In the genomic region with DNA sequence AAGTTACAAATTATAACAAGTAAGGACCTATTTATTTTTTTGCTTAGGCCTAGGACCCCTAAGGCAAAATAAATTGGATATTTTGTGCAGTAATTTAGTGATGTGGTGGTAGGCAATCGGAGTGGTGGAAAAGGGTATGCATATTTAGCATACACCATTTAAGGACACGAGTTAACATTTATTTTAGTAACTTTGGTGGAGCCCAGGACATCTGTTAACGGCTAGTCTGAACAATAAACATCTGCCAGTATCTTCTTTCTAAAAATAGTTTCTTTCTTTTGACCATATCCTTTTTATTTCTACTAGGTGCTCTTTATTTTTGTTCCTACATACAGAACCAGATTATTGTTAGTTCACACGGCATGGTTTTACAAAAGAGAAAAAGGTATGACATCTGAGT, we compare ENCODE assay signal across 32 cellular contexts.
"Had no signal": no experiment of that assay in that cellular context is flagged by ENCODE, and none has a peak within 500 bp of the region (broad histone marks: within the 10 kb centered on the region; RNA-seq: fewer than 3 reads in every experiment).

No MANE protein-coding gene starts in this region.

- H3K9me3 Mint-ChIP-seq: activated B cell treated with CpG ODN at 0.5 μM for 24 hours; activated CD4-positive, alpha-beta memory T cell treated with anti-CD3 and anti-CD28 coated beads for 36 hours; activated T-helper 17 cell treated with anti-CD3 and anti-CD28 coated beads, Interleukin-2, amount 50 U/mL, for 72 hours had no signal

- H3K4me1 ChIP-seq: esophagus muscularis mucosa, foreskin keratinocyte, gastrocnemius medialis, heart left ventricle had no signal

- H3K27me3 ChIP-seq: brain microvascular endothelial cell, dorsolateral prefrontal cortex, esophagus muscularis mucosa, foreskin keratinocyte, gastrocnemius medialis, heart left ventricle had no signal

- H3K4me1 Mint-ChIP-seq: activated B cell treated with CpG ODN at 0.5 μM for 24 hours; activated CD8-positive, alpha-beta memory T cell treated with anti-CD3 and anti-CD28 coated beads, Interleukin-2, amount 10 ng/mL, durations not matched to agents 7 days and 5 days; activated T-helper 17 cell treated with anti-CD3 and anti-CD28 coated beads, Interleukin-2, amount 50 U/mL, for 72 hours; central memory CD8-positive, alpha-beta T cell; T-helper 17 cell had no signal

- H3K9me3 ChIP-seq: esophagus muscularis mucosa, gastrocnemius medialis, heart left ventricle had no signal

- ATAC-seq: activated CD4-positive, CD25-positive, alpha-beta regulatory T cell treated with anti-CD3 and anti-CD28 coated beads, Interleukin-2, amount 50 U/mL, for 24 hours; activated CD8-positive, alpha-beta memory T cell treated with anti-CD3 and anti-CD28 coated beads, Interleukin-2, amount 10 ng/mL, durations not matched to agents 7 days and 5 days; activated CD8-positive, alpha-beta T cell treated with anti-CD3 and anti-CD28 coated beads, Interleukin-2, amount 10 ng/mL, durations not matched to agents 7 days and 5 days; activated T-cell treated with anti-CD3 and anti-CD28 coated beads, Interleukin-2, amount 50 U/mL, for 4 hours; activated T-helper 17 cell treated with anti-CD3 and anti-CD28 coated beads, Interleukin-2, amount 50 U/mL, for 72 hours; foreskin keratinocyte; gastrocnemius medialis; heart left ventricle; T-helper 17 cell had no signal

- H3K36me3 Mint-ChIP-seq: activated CD4-positive, alpha-beta memory T cell treated with anti-CD3 and anti-CD28 coated beads for 36 hours; activated CD8-positive, alpha-beta memory T cell treated with anti-CD3 and anti-CD28 coated beads, Interleukin-2, amount 10 ng/mL, durations not matched to agents 7 days and 5 days; activated naive CD8-positive, alpha-beta T cell had no signal

- H3K4me3 ChIP-seq: coronary artery, dorsolateral prefrontal cortex, esophagus muscularis mucosa, gastrocnemius medialis, heart left ventricle had no signal

- H3K36me3 ChIP-seq: brain microvascular endothelial cell, esophagus muscularis mucosa, gastrocnemius medialis, heart left ventricle, WERI-Rb-1 had no signal

- H3K27ac Mint-ChIP-seq: activated B cell treated with CpG ODN at 0.5 μM for 24 hours; activated CD4-positive, alpha-beta memory T cell treated with anti-CD3 and anti-CD28 coated beads for 36 hours; activated CD8-positive, alpha-beta memory T cell treated with anti-CD3 and anti-CD28 coated beads, Interleukin-2, amount 10 ng/mL, durations not matched to agents 7 days and 5 days; activated CD8-positive, alpha-beta T cell treated with anti-CD3 and anti-CD28 coated beads, Interleukin-2, amount 10 ng/mL, durations not matched to agents 7 days and 5 days; activated naive CD8-positive, alpha-beta T cell; activated T-helper 17 cell treated with anti-CD3 and anti-CD28 coated beads, Interleukin-2, amount 50 U/mL, for 72 hours; dendritic cell treated with granulocyte-macrophage colony-stimulating factor and Interleukin-4, amounts not matched to agents 40 ng/mL and 50 ng/mL, for 4 days; T-helper 17 cell; T-helper 2 cell treated with Interferon-gamma antibody and Interleukin-4, amounts not matched to agents 5 μg/mL and 100 μg/mL, for 36 hours had no signal

- H3K27me3 Mint-ChIP-seq: activated B cell treated with CpG ODN at 0.5 μM for 24 hours; activated CD4-positive, alpha-beta memory T cell treated with anti-CD3 and anti-CD28 coated beads for 36 hours; activated CD8-positive, alpha-beta memory T cell treated with anti-CD3 and anti-CD28 coated beads, Interleukin-2, amount 10 ng/mL, durations not matched to agents 7 days and 5 days; activated naive CD8-positive, alpha-beta T cell; activated T-helper 17 cell treated with anti-CD3 and anti-CD28 coated beads, Interleukin-2, amount 50 U/mL, for 72 hours; central memory CD8-positive, alpha-beta T cell; dendritic cell treated with granulocyte-macrophage colony-stimulating factor and Interleukin-4, amounts not matched to agents 40 ng/mL and 50 ng/mL, for 4 days; T-helper 17 cell had no signal

- H3K27ac ChIP-seq: brain microvascular endothelial cell, coronary artery, dorsolateral prefrontal cortex, esophagus muscularis mucosa, foreskin keratinocyte, gastrocnemius medialis, heart left ventricle, WERI-Rb-1 had no signal

- H3K4me3 Mint-ChIP-seq: activated B cell treated with CpG ODN at 0.5 μM for 24 hours; activated CD4-positive, alpha-beta memory T cell treated with anti-CD3 and anti-CD28 coated beads for 36 hours; activated CD8-positive, alpha-beta memory T cell treated with anti-CD3 and anti-CD28 coated beads, Interleukin-2, amount 10 ng/mL, durations not matched to agents 7 days and 5 days; activated CD8-positive, alpha-beta T cell treated with anti-CD3 and anti-CD28 coated beads, Interleukin-2, amount 10 ng/mL, durations not matched to agents 7 days and 5 days; activated naive CD8-positive, alpha-beta T cell; activated T-cell treated with anti-CD3 and anti-CD28 coated beads, Interleukin-2, amount 50 U/mL, for 4 hours; activated T-helper 17 cell treated with anti-CD3 and anti-CD28 coated beads, Interleukin-2, amount 50 U/mL, for 72 hours; central memory CD8-positive, alpha-beta T cell; dendritic cell treated with granulocyte-macrophage colony-stimulating factor and Interleukin-4, amounts not matched to agents 40 ng/mL and 50 ng/mL, for 4 days; T-helper 17 cell; T-helper 2 cell treated with Interferon-gamma antibody and Interleukin-4, amounts not matched to agents 5 μg/mL and 100 μg/mL, for 36 hours had no signal

- DNase-seq: activated B cell treated with CpG ODN at 0.5 μM for 24 hours; activated CD4-positive, alpha-beta memory T cell treated with anti-CD3 and anti-CD28 coated beads for 36 hours; activated CD4-positive, alpha-beta T cell treated with anti-CD3 and anti-CD28 coated beads for 48 hours; activated CD8-positive, alpha-beta memory T cell treated with anti-CD3 and anti-CD28 coated beads, Interleukin-2, amount 10 ng/mL, durations not matched to agents 7 days and 5 days; activated CD8-positive, alpha-beta memory T cell treated with anti-CD3 and anti-CD28 coated beads, Interleukin-2, amount 50 U/mL, for 4 hours; activated CD8-positive, alpha-beta T cell treated with anti-CD3 and anti-CD28 coated beads, Interleukin-2, amount 10 ng/mL, durations not matched to agents 7 days and 5 days; activated effector memory CD4-positive, alpha-beta T cell treated with Interleukin-2 at 50 U/mL for 16 hours; activated gamma-delta T cell treated with Interleukin-2 at 50 U/mL for 16 hours; activated naive CD4-positive, alpha-beta T cell treated with anti-CD3 and anti-CD28 coated beads, Interleukin-2, amount 50 U/mL, for 16 hours; activated naive CD4-positive, alpha-beta T cell treated with Interleukin-2 at 50 U/mL for 16 hours; activated T-cell treated with anti-CD3 and anti-CD28 coated beads, Interleukin-2, amount 50 U/mL, for 4 hours; amniotic stem cell; anterior cingulate cortex; brain microvascular endothelial cell; dorsolateral prefrontal cortex; effector memory CD4-positive, alpha-beta T cell; erythroblast; foreskin keratinocyte; gastrocnemius medialis; glutamatergic neuron; heart left ventricle; T-helper 17 cell; T1000; WERI-Rb-1 had no signal
